10 cellular contexts compared by ENCODE assay signal in the genomic region with DNA sequence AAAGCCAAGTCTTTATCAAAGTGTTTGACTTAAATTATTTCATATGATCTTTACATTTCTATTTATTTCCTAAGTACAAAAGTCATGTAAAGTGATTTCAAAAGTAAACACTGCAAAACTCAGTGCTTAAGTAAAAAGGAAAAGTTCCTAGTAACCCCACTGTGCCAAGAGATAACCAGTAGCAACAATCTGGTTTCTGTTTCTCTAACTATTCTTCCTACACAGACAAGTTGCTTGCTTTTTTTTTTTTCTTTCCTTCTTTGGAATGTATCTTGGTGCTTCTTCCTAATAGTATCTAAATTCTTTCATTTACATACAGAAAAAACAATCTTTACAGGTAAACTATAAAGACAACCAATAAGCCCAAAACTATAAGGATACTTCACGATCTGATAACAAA. TPM values are rescaled to one million over a fixed set of nuclear protein-coding genes. Genes with fewer than 3 reads are reported as not detected.
A peak's percentile ranks its signal among the peaks of the same experiment; 100 is the strongest.
DNase-seq lines count a peak whose midpoint lies in the region; ATAC-seq and TF ChIP-seq lines count a peak whose summit lies in the region.
"Had no signal": no experiment of that assay in that cellular context is flagged by ENCODE, and none has a peak within 500 bp of the region (broad histone marks: within the 10 kb centered on the region; RNA-seq: fewer than 3 reads in every experiment).

No MANE protein-coding gene starts in this region.

- H3K4me1 Mint-ChIP-seq in type B pancreatic cell (ENCODE audit: unreplicated experiment): peaks cover 33% of the 10 kb centered on the region

- peak overlapping the region; percentile 70 for H3K27ac Mint-ChIP-seq in type B pancreatic cell

- H3K27me3 Mint-ChIP-seq in type B pancreatic cell: peaks cover 18% of the 10 kb centered on the region

- H3K9ac ChIP-seq in muscle layer of colon (ENCODE audit: low read length): peak overlapping the region; percentile 79

- H3K36me3 ChIP-seq in cardiac muscle cell (no peaks in the 10 kb centered on the region), muscle layer of colon (ENCODE audit: insufficient read depth, low read length) (no peaks in the 10 kb centered on the region)

- H3K4me1 ChIP-seq in cardiac muscle cell (ENCODE audit: low read depth) (peaks cover 37% of the 10 kb centered on the region), muscle layer of colon (ENCODE audit: insufficient read depth, low read length) (peaks cover 47% of the 10 kb centered on the region)

- H3K27ac ChIP-seq in cardiac muscle cell (peak overlapping the region; percentile 77), muscle layer of colon (ENCODE audit: low read depth, low read length) (peak overlapping the region; percentile 90)
- H3K27ac ChIP-seq: HL-60 had no signal

- H3K36me3 Mint-ChIP-seq in type B pancreatic cell: no peaks in the 10 kb centered on the region

- intact Hi-C loops in Right ventricle myocardium inferior (cut with DNase I): loop anchor here (5.0 kb wide), 1 partner anchor 131 kb away; no protein-coding TSS in a partner anchor

- H3K27me3 ChIP-seq in cardiac muscle cell (no peaks in the 10 kb centered on the region), muscle layer of colon (ENCODE audit: control insufficient read depth in 1 of 2, insufficient read depth in 2 of 2, low read length in 2 of 2) (no peaks in the 10 kb centered on the region)

- TF ChIP-seq CTCF in cardiac muscle cell (IDR thresholded peaks at IDR 0.05; ENCODE audit: low read depth, low read length): no peak
- TF ChIP-seq CTCF in choroid plexus epithelial cell (conservative IDR thresholded peaks at IDR 0.05; ENCODE audit: low read depth, low read length): no peak
- TF ChIP-seq CTCF in type B pancreatic cell (conservative IDR thresholded peaks at IDR 0.05): no peak

- DNase-seq in cardiac muscle cell (ENCODE audit: low read depth in 1 of 2, low spot score in 1 of 2): peak in 1 of 2 donors; percentile 65
- DNase-seq in Right ventricle myocardium inferior (ENCODE audit: missing footprints): no peak
- DNase-seq in choroid plexus epithelial cell (ENCODE audit: low read depth): peak; percentile 65
- DNase-seq in type B pancreatic cell (ENCODE audit: extremely low spot score, unreplicated experiment): no peak
- no peak for DNase-seq in NCI-H1930 (lab: John Stamatoyannopoulos, UW)
- DNase-seq: midbrain had no signal

- H3K9me3 Mint-ChIP-seq in type B pancreatic cell: no peaks in the 10 kb centered on the region

- H3K4me3 ChIP-seq in cardiac muscle cell (peak overlapping the region; percentile 91), choroid plexus epithelial cell (ENCODE audit: low read depth, low read length) (no peak overlapping the region), muscle layer of colon (ENCODE audit: low read depth in 1 of 2, low read length in 2 of 2) (peak overlapping the region in 1 of 2 donors; percentile 71)

- peak overlapping the region; percentile 93 for H3K4me3 Mint-ChIP-seq in type B pancreatic cell

- no peak for ATAC-seq in Right ventricle myocardium inferior
- ATAC-seq in GM21381 (IDR thresholded peaks at IDR 0.05; ENCODE audit: unreplicated experiment): no peak
- ATAC-seq in HG02610 (IDR thresholded peaks at IDR 0.05; ENCODE audit: unreplicated experiment): no peak

- H3K9me3 ChIP-seq in cardiac muscle cell (ENCODE audit: low read depth) (no peaks in the 10 kb centered on the region), muscle layer of colon (ENCODE audit: low read length) (no peaks in the 10 kb centered on the region)

RNA-seq across cellular contexts. Expression of a gene that starts 3.1 kb away (rescaled TPM):
- 36.7 and 44.3 TPM in 2 replicates for total RNA-seq in cardiac muscle cell
- 17.2 and 23.3 TPM in 2 replicates for polyA plus RNA-seq in cardiac muscle cell
- 25.6 TPM for total RNA-seq in Right ventricle myocardium inferior
- total RNA-seq in type B pancreatic cell (ENCODE audit: low replicate concordance): 11.0 and 31.0 TPM in 2 replicates
